8 cellular contexts compared by ENCODE assay signal in genomic region chr16:58128181-58128631, GRCh38. TPM values are rescaled to one million over a fixed set of nuclear protein-coding genes. Genes with fewer than 3 reads are reported as not detected.
A peak's percentile ranks its signal among the peaks of the same experiment; 100 is the strongest.
DNase-seq lines count a peak whose midpoint lies in the region; ATAC-seq, FAIRE-seq and TF ChIP-seq lines count a peak whose summit lies in the region.

No MANE protein-coding gene starts in this region.

- H3K27ac ChIP-seq in HepG2 (ENCODE audit: extremely low read length, insufficient read depth, low read length): peak overlapping the region; percentile 91
- no peak overlapping the region for H3K27ac ChIP-seq in thoracic aorta

- in situ Hi-C loops in astrocyte of the cerebellum (cut with HindIII; ENCODE audit: low sequenced_read_pairs): no loop called here
- in situ Hi-C loops in HepG2 (cut with HindIII; ENCODE audit: extremely low pct_ligation_motif_present, low pct_unique_long_range_greater_than_20kb): loop anchor here (5.0 kb wide), 1 partner anchor 106 kb away; no protein-coding TSS in a partner anchor

- H4K20me1 ChIP-seq in HepG2 (ENCODE audit: insufficient read depth, low read length): peaks cover 46% of the 10 kb centered on the region

- H3K4me1 ChIP-seq in HepG2 (ENCODE audit: insufficient read depth, low read length) (peaks cover 51% of the 10 kb centered on the region), thoracic aorta (ENCODE audit: control insufficient read depth in 1 of 2, low read depth in 2 of 2) (peaks cover 15 to 46% of the 10 kb centered on the region in 2 donors)

- TF ChIP-seq CTCF in astrocyte of the cerebellum (IDR thresholded peaks at IDR 0.05; ENCODE audit: low read depth, low read length, missing control alignments) (no peak), HepG2 (CRISPR knock-in tag; IDR thresholded peaks at IDR 0.05) (no peak), thoracic aorta (IDR thresholded peaks at IDR 0.05) (no peak)

- WGBS in HepG2 (ENCODE audit: low lambda C conversion rate): 4% methylated on average over 6 of the region's 6 CpGs

- peak; percentile 57 for DNase-seq in activated CD8-positive, alpha-beta memory T cell treated with anti-CD3 and anti-CD28 coated beads for 24 hours
- no peak for DNase-seq in activated CD8-positive, alpha-beta memory T cell treated with anti-CD3 and anti-CD28 coated beads, Interleukin-2, amount 50 U/mL, for 4 hours
- no peak for DNase-seq in astrocyte of the cerebellum (ENCODE audit: low read depth)
- peak; percentile 34 for DNase-seq in HepG2 (ENCODE audit: low spot score)
- no peak for DNase-seq in thoracic aorta (ENCODE audit: low spot score)
- DNase-seq in AML-193 (lab: John Stamatoyannopoulos, UW): no peak
- DNase-seq in HEK293T (ENCODE audit: extremely low spot score): no peak
- DNase-seq in SIG-M5 (lab: John Stamatoyannopoulos, UW): no peak

- CTCF ChIA-PET in HepG2 (lab: Yijun Ruan, JAX; ENCODE audit: low intra/inter-chr PET ratio, low total read pairs) (no interaction called here), HEK293T (lab: Yijun Ruan, JAX) (interaction anchor here (1.0 to 2.4 kb wide), 4 partner anchors 30 to 104 kb away, joined by 3 to 7 read pairs (median 6); no protein-coding TSS in a partner anchor)

- intact Hi-C loops in HepG2 (cut with micrococcal nuclease; ENCODE audit: unreplicated experiment): loop anchor here (2.0 kb wide), 1 partner anchor 233 kb away; no protein-coding TSS in a partner anchor

- FAIRE-seq in HepG2 (lab: Jason Lieb, UNC): no peak

- POLR2A ChIA-PET in HepG2 (lab: Yijun Ruan, JAX): interaction anchor here (1.4 to 6.2 kb wide), 3 partner anchors 24 to 103 kb away, joined by 3 to 101 read pairs (median 8); partner anchors contain the start of gene MMP15
- POLR2A ChIA-PET in HEK293T (lab: Yijun Ruan, JAX): interaction anchor here (0.5 to 3.5 kb wide), 4 partner anchors 10 to 393 kb away, joined by 3 to 24 read pairs (median 6); partner anchors contain the start of gene KATNB1

- peaks cover 52% of the 10 kb centered on the region for H3K79me2 ChIP-seq in HepG2 (ENCODE audit: insufficient read depth, low read length)

- H3K9me3 ChIP-seq in HepG2 (ENCODE audit: low read length) (no peaks in the 10 kb centered on the region), thoracic aorta (no peaks in the 10 kb centered on the region)

- H3K36me3 ChIP-seq in HepG2 (replicated peaks in 1 of 2; ENCODE audit: control insufficient read depth in 1 of 2, insufficient read depth in 2 of 2, low read length in 2 of 2) (0 out of 5 replicates have a peak, but pooled peaks cover 0 to 2% of the 10 kb centered on the region in 2 experiments), thoracic aorta (no peaks in the 10 kb centered on the region)

- peak overlapping the region; percentile 88 for H3K9ac ChIP-seq in HepG2 (ENCODE audit: insufficient read depth, low read depth, low read length)

- no peak for TF ChIP-seq RAD21 in HepG2 (CRISPR knock-in tag; IDR thresholded peaks at IDR 0.05)

- ATAC-seq in HepG2 (peak; percentile 11), thoracic aorta (ENCODE audit: insufficient number of reproducible peaks, low FRiP score, low read depth) (no peak)

- TSS peak; percentile 63 for BruUV-seq in HepG2 (replicated peaks; lab: Mats Ljungman, UMichigan)

- H3K4me3 ChIP-seq in astrocyte of the cerebellum (ENCODE audit: low read depth, low read length) (peak overlapping the region; percentile 93), HepG2 (replicated peaks in 1 of 3; ENCODE audit: insufficient read depth in 1 of 3, low read depth in 2 of 3, low read length in 3 of 3) (peak overlapping the region; percentile 67 to 95 (median 92)), thoracic aorta (peak overlapping the region; percentile 97)

- TF ChIP-seq POLR2A in HepG2 (IDR thresholded peaks at IDR 0.05; ENCODE audit: insufficient read depth in 1 of 2, low read depth in 2 of 2, low read length in 2 of 2): 0 out of 4 replicates have a peak, but pooled peaks of 1 of the 2 experiments have one; percentile 33

- H3K27me3 ChIP-seq in HepG2 (ENCODE audit: control insufficient read depth in 1 of 2, insufficient read depth in 2 of 2, low read length in 2 of 2) (no peaks in the 10 kb centered on the region), thoracic aorta (replicated peaks; ENCODE audit: insufficient read depth) (no peaks in the 10 kb centered on the region)

- peak overlapping the region; percentile 93 for H3K4me2 ChIP-seq in HepG2 (ENCODE audit: low read depth, low read length)

- TF ChIP-seq EP300 in HepG2 (IDR thresholded peaks at IDR 0.05; ENCODE audit: low read depth in 2 of 2, low read length in 2 of 2) (no peak), HepG2 (CRISPR knock-in tag; IDR thresholded peaks at IDR 0.05; ENCODE audit: borderline replicate concordance) (no peak)

- H2AFZ ChIP-seq in HepG2 (ENCODE audit: low read length): no peak overlapping the region

TF ChIP-seq in HepG2, 621 proteins besides CTCF, POLR2A, EP300 and RAD21 (continues in another document):
- TF ChIP-seq ZNF792 (CRISPR knock-in tag; IDR thresholded peaks at IDR 0.05): no peak
- TF ChIP-seq HNF4A (CRISPR knock-in tag; IDR thresholded peaks at IDR 0.05): peak; percentile 28; the same call in 1 of the 2 replicates
- no peak for TF ChIP-seq ZNF740 (CRISPR knock-in tag; IDR thresholded peaks at IDR 0.05)
- 0 out of 2 replicates have a peak, but pooled peaks have one; percentile 31 for TF ChIP-seq CCDC6 (CRISPR knock-in tag; IDR thresholded peaks at IDR 0.05)
- 0 out of 2 replicates have a peak, but pooled peaks have one; percentile 45 for TF ChIP-seq ZBTB3 (CRISPR knock-in tag; IDR thresholded peaks at IDR 0.05; ENCODE audit: borderline replicate concordance, low read depth)
- 0 out of 2 replicates have a peak, but pooled peaks have one; percentile 13 for TF ChIP-seq SIN3A (IDR thresholded peaks at IDR 0.05; ENCODE audit: borderline replicate concordance, low read depth, low read length)
- TF ChIP-seq ZNF263 (CRISPR knock-in tag; IDR thresholded peaks at IDR 0.05): peak; percentile 34; the same call in 1 of the 2 replicates
- no peak for TF ChIP-seq ZNF589 (CRISPR knock-in tag; conservative IDR thresholded peaks at IDR 0.05)
- 0 out of 2 replicates have a peak, but pooled peaks have one; percentile 24 for TF ChIP-seq ZNF766 (CRISPR knock-in tag; IDR thresholded peaks at IDR 0.05; ENCODE audit: borderline replicate concordance)

TF ChIP-seq in HEK293T, 16 proteins besides CTCF, POLR2A, EP300 and RAD21:
- no peak for TF ChIP-seq ELF4 (IDR thresholded peaks at IDR 0.05)
- no peak for TF ChIP-seq HDGF (IDR thresholded peaks at IDR 0.05; ENCODE audit: borderline replicate concordance)
- TF ChIP-seq ZNF384 (IDR thresholded peaks at IDR 0.05): no peak

RNA-seq across cellular contexts. Expression of gene CFAP20, which starts 1.0 kb away (rescaled TPM):
- total RNA-seq in HepG2 (2016; rRNA removed; fragmentation: Illumina TruSeq; extraction: Trizol): 87.4 and 103 TPM in 2 replicates
- total RNA-seq in HepG2 (2016; cell fraction: cytosol; rRNA removed; fragmentation: Illumina TruSeq; extraction: Trizol; ENCODE audit: low read depth): 20.4 and 23.7 TPM in 2 replicates
- 90.5 and 106 TPM in 2 replicates for total RNA-seq in HepG2 (2016; cell fraction: insoluble cytoplasmic fraction; rRNA removed; fragmentation: Illumina TruSeq; extraction: Trizol)
- total RNA-seq in HepG2 (2016; cell fraction: membrane; rRNA removed; fragmentation: Illumina TruSeq; extraction: Trizol): 20.9 and 22.6 TPM in 2 replicates
- 54.6 and 63.8 TPM in 2 replicates for total RNA-seq in HepG2 (2016; cell fraction: nucleus; rRNA removed; fragmentation: Illumina TruSeq; extraction: Trizol)
- polyA plus RNA-seq in HepG2 (2011; rRNA removed): 62.3 and 73.1 TPM in 2 replicates
- polyA plus RNA-seq in HepG2 (2011; cell fraction: cytosol; rRNA removed): 55.6 and 61.8 TPM in 2 replicates
- polyA plus RNA-seq in HepG2 (2011; cell fraction: nucleus; rRNA removed): 43.8 and 64.6 TPM in 2 replicates
- 38.8 and 48.5 TPM in 2 replicates for polyA plus RNA-seq in HepG2 (2012)
- polyA plus RNA-seq in HepG2 (2016; cell fraction: cytosol; fragmentation: Illumina TruSeq; extraction: Trizol; ENCODE audit: low read depth): 8.6 and 8.9 TPM in 2 replicates
- 99.6 and 104 TPM in 2 replicates for polyA plus RNA-seq in HepG2 (2016; cell fraction: insoluble cytoplasmic fraction; fragmentation: Illumina TruSeq; extraction: Trizol; ENCODE audit: low read depth)
- 10.4 and 12.5 TPM in 2 replicates for polyA plus RNA-seq in HepG2 (2016; cell fraction: membrane; fragmentation: Illumina TruSeq; extraction: Trizol; ENCODE audit: low read depth)
- 91.7 and 107 TPM in 2 replicates for polyA plus RNA-seq in HepG2 (2016; cell fraction: nucleus; fragmentation: Illumina TruSeq; extraction: Trizol; ENCODE audit: insufficient read depth, low read depth)
- 62.6 and 62.7 TPM in 2 replicates for polyA minus RNA-seq in HepG2 (2011; rRNA and poly(A)+ RNA removed; ENCODE audit: low replicate concordance)
- polyA minus RNA-seq in HepG2 (2011; cell fraction: cytosol; rRNA and poly(A)+ RNA removed): 32.8 and 51.6 TPM in 2 replicates
- polyA minus RNA-seq in HepG2 (2011; cell fraction: nucleus; rRNA and poly(A)+ RNA removed): 30.4 and 37.3 TPM in 2 replicates
- total RNA-seq in thoracic aorta: 10 to 100 TPM; 48.5 to 52.5 TPM

Comparison
In these comparisons a context has a peak if more than half of its experiments do, and no peak if none do; other contexts are left out.
1. DNase-seq: peak in activated CD8-positive, alpha-beta memory T cell treated with anti-CD3 and anti-CD28 coated beads for 24 hours (single experiment) and HepG2 (single experiment); none in activated CD8-positive, alpha-beta memory T cell treated with anti-CD3 and anti-CD28 coated beads, Interleukin-2, amount 50 U/mL, for 4 hours (single experiment), astrocyte of the cerebellum (single experiment), thoracic aorta (single experiment), AML-193 (0 of 2), HEK293T (single experiment) and SIG-M5 (single experiment).
2. Peak in every context shown above with its lines, with median percentiles within 50 percentile points of each other: H3K4me3 ChIP-seq.